Comparison of ENCODE assay signal across 1 cellular context in genomic region chr12:68122236-68122920, GRCh38.
TF ChIP-seq lines count a peak whose summit lies in the region.

No MANE protein-coding gene starts in this region.

TF ChIP-seq in SK-N-SH, 30 proteins besides CTCF, POLR2A, EP300 and RAD21:
- no peak for TF ChIP-seq IRF3 (IDR thresholded peaks at IDR 0.05; ENCODE audit: low read depth, low read length)
- no peak for TF ChIP-seq ELF1 (IDR thresholded peaks at IDR 0.05)
